In the genomic region with DNA sequence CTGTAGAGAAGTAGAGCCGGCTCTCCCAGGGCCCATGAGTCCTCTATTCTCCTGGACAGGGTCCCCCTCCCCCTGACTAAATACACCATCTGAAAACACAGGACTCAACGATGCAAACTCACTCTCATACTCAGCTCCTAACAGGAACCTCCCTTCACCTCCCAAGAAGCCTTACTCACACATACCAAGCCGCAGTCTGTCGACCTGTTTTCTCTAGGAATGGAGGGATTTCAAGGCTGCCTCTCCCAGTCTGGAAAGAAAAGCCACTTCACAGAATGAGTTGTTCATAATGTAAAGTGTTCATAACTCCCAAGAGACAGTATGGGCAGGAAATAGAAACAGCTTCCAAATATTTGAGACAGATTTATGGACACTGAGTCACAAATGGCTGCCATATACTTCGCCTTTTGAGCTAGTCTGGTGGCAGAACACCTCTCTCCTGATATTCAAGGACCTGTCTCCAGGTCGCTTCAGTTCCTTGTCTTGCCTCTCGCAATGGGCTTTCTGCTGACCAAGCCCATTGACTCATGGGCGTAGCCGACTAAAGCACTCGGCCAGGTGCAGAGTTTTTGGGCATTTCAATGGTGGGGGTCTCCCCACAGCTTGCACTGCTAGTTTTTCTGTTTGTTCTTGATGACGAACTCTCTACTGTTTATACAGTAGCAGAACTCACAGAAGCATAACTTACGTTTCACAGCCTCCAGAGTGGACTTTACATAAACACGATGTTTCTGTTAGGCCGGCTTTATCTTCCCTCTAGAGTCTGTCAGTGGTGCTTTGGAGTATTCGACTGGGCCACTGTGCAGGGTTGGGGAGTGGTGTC, we compare ENCODE assay signal across 13 cellular contexts. TPM values are rescaled to one million over a fixed set of nuclear protein-coding genes. Genes with fewer than 3 reads are reported as not detected.
DNase-seq lines count a peak whose midpoint lies in the region; ATAC-seq and TF ChIP-seq lines count a peak whose summit lies in the region.
"Had no signal": no experiment of that assay in that cellular context is flagged by ENCODE, and none has a peak within 500 bp of the region (broad histone marks: within the 10 kb centered on the region; RNA-seq: fewer than 3 reads in every experiment).

No MANE protein-coding gene starts in this region.

- peak overlapping the region; percentile 27 for H3K4me2 ChIP-seq in mesenchymal stem cell (ENCODE audit: low read length, poor library complexity, severe bottlenecking)

- peak overlapping the region; percentile 92 to 98 for H2BK12ac ChIP-seq in mesenchymal stem cell (ENCODE audit: low read length in 2 of 2)

- H3K9me3 Mint-ChIP-seq in HFFc6: no peaks in the 10 kb centered on the region
- no peaks in the 10 kb centered on the region for H3K9me3 Mint-ChIP-seq in naive thymus-derived CD8-positive, alpha-beta T cell
- H3K9me3 Mint-ChIP-seq: activated T-cell treated with anti-CD3 and anti-CD28 coated beads, Interleukin-2, amount 50 U/mL, for 24 hours; dendritic cell treated with granulocyte-macrophage colony-stimulating factor and Interleukin-4, amounts not matched to agents 40 ng/mL and 50 ng/mL, for 4 days had no signal

- peak overlapping the region; percentile 49 for H3K27ac ChIP-seq in mesenchymal stem cell (ENCODE audit: low read length, poor library complexity, severe bottlenecking)
- H3K27ac ChIP-seq in tibial artery: peak overlapping the region; percentile 90 to 98
- H3K27ac ChIP-seq: neutrophil had no signal

- H3K27ac Mint-ChIP-seq in HFFc6: peak overlapping the region; percentile 97
- H3K27ac Mint-ChIP-seq in naive thymus-derived CD8-positive, alpha-beta T cell: peak overlapping the region in 1 of 10 donors; percentile 51
- H3K27ac Mint-ChIP-seq: activated T-cell treated with anti-CD3 and anti-CD28 coated beads, Interleukin-2, amount 50 U/mL, for 24 hours; dendritic cell treated with granulocyte-macrophage colony-stimulating factor and Interleukin-4, amounts not matched to agents 40 ng/mL and 50 ng/mL, for 4 days had no signal

- peak overlapping the region; percentile 70 for H3K4me3 Mint-ChIP-seq in HFFc6
- no peak overlapping the region for H3K4me3 Mint-ChIP-seq in naive thymus-derived CD8-positive, alpha-beta T cell
- H3K4me3 Mint-ChIP-seq: activated T-cell treated with anti-CD3 and anti-CD28 coated beads, Interleukin-2, amount 50 U/mL, for 24 hours; dendritic cell treated with granulocyte-macrophage colony-stimulating factor and Interleukin-4, amounts not matched to agents 40 ng/mL and 50 ng/mL, for 4 days had no signal

- no peak overlapping the region for H2AFZ ChIP-seq in mesenchymal stem cell (ENCODE audit: low read depth, low read length)

- POLR2A ChIA-PET in naive thymus-derived CD8-positive, alpha-beta T cell (lab: Charles Lee): no interaction called here

- H3K4ac ChIP-seq in mesenchymal stem cell (ENCODE audit: low read depth in 1 of 2, low read length in 2 of 2): peak overlapping the region; percentile 92 to 99

- H3K9ac ChIP-seq in mesenchymal stem cell (ENCODE audit: low read length): peak overlapping the region; percentile 20

- H4K8ac ChIP-seq in mesenchymal stem cell (ENCODE audit: low read length): peak overlapping the region; percentile 100

- intact Hi-C loops in tibial artery (cut with DNase I; ENCODE audit: low total_unique reads): no loop called here

- peak overlapping the region; percentile 97 to 100 for H3K18ac ChIP-seq in mesenchymal stem cell (ENCODE audit: low read depth in 1 of 2, low read length in 2 of 2)

- H3K4me3 ChIP-seq in mesenchymal stem cell (ENCODE audit: insufficient read depth in 1 of 2, low read depth in 1 of 2, low read length in 2 of 2) (no peak overlapping the region), tibial artery (peak overlapping the region in 1 of 2 donors; percentile 30)

- H3K23ac ChIP-seq in mesenchymal stem cell (ENCODE audit: low read length in 2 of 2): no peak overlapping the region

- H3K36me3 ChIP-seq in mesenchymal stem cell (ENCODE audit: control insufficient read depth in 1 of 2, insufficient read depth in 2 of 2, low read depth in 1 of 2, low read length in 2 of 2) (no peaks in the 10 kb centered on the region), tibial artery (peaks cover 18 to 20% (median 19%) of the 10 kb centered on the region in 3 donors)
- H3K36me3 ChIP-seq: neutrophil had no signal

- peak overlapping the region; percentile 83 for H2AK5ac ChIP-seq in mesenchymal stem cell (ENCODE audit: low read length, severe bottlenecking)

- H3K27me3 ChIP-seq in mesenchymal stem cell (ENCODE audit: control insufficient read depth in 1 of 2, insufficient read depth in 1 of 2, low read length in 2 of 2) (no peaks in the 10 kb centered on the region), tibial artery (no peaks in the 10 kb centered on the region)
- H3K27me3 ChIP-seq: neutrophil had no signal

- peaks cover 60% of the 10 kb centered on the region for H3K4me1 Mint-ChIP-seq in HFFc6 (ENCODE audit: low read depth)
- H3K4me1 Mint-ChIP-seq in naive thymus-derived CD8-positive, alpha-beta T cell: no peaks in the 10 kb centered on the region

- WGBS in mesenchymal stem cell: 1% methylated on average over 14 of the region's 15 CpGs

- H4K91ac ChIP-seq in mesenchymal stem cell (ENCODE audit: low read length): peak overlapping the region; percentile 99

- H2BK5ac ChIP-seq in mesenchymal stem cell (ENCODE audit: low read depth, low read length, poor library complexity, severe bottlenecking): peak overlapping the region; percentile 14

- no peak for ATAC-seq in naive thymus-derived CD8-positive, alpha-beta T cell

- no peaks in the 10 kb centered on the region for H3K79me1 ChIP-seq in mesenchymal stem cell (replicated peaks; ENCODE audit: low read length, poor library complexity, severe bottlenecking)

- DNase-seq in HFFc6: peak; percentile 79
- peak; percentile 50 for DNase-seq in astrocyte of the hippocampus (ENCODE audit: low read depth, low spot score)
- peak; percentile 98 for DNase-seq in mesenchymal stem cell
- DNase-seq in tibial artery: peak in 1 of 2 donors; percentile 52
- DNase-seq in naive thymus-derived CD8-positive, alpha-beta T cell: no peak
- DNase-seq in NOMO-1 treated with dmso at 0.1 percent for 144 hours (lab: John Stamatoyannopoulos, UW; ENCODE audit: unreplicated experiment): no peak
- no peak for DNase-seq in OCI-M1 (lab: John Stamatoyannopoulos, UW)
- DNase-seq: activated T-cell treated with anti-CD3 and anti-CD28 coated beads, Interleukin-2, amount 50 U/mL, for 24 hours; DMS79 treated with DMSO at 0.1 percent for 48 hours; NCI-H774 had no signal

- H3K27me3 Mint-ChIP-seq in HFFc6 (ENCODE audit: insufficient read depth): no peaks in the 10 kb centered on the region; the same call in 1 of the 2 replicates
- peaks cover 0 to 5% (median 3%) of the 10 kb centered on the region in 5 donors for H3K27me3 Mint-ChIP-seq in naive thymus-derived CD8-positive, alpha-beta T cell
- H3K27me3 Mint-ChIP-seq: dendritic cell treated with granulocyte-macrophage colony-stimulating factor and Interleukin-4, amounts not matched to agents 40 ng/mL and 50 ng/mL, for 4 days had no signal

- H3K4me1 ChIP-seq in mesenchymal stem cell (ENCODE audit: control insufficient read depth, insufficient read depth, low read depth, low read length) (peaks cover 42% of the 10 kb centered on the region), tibial artery (peaks cover 0 to 61% (median 35%) of the 10 kb centered on the region in 4 donors)

- peak overlapping the region; percentile 92 for H2BK120ac ChIP-seq in mesenchymal stem cell (ENCODE audit: low read depth, low read length)

- no peak for TF ChIP-seq CTCF in HFFc6 (IDR thresholded peaks at IDR 0.05)
- TF ChIP-seq CTCF in tibial artery (IDR thresholded peaks at IDR 0.05): no peak

- H3K9me3 ChIP-seq in mesenchymal stem cell (ENCODE audit: control insufficient read depth, low read length) (no peaks in the 10 kb centered on the region), tibial artery (no peaks in the 10 kb centered on the region)
- H3K9me3 ChIP-seq: neutrophil had no signal

- H2BK15ac ChIP-seq in mesenchymal stem cell (ENCODE audit: low read depth, poor library complexity, severe bottlenecking): no peak overlapping the region

- no peak overlapping the region for H3K14ac ChIP-seq in mesenchymal stem cell (ENCODE audit: low read length in 2 of 2)

- peaks cover 21% of the 10 kb centered on the region for H3K36me3 Mint-ChIP-seq in HFFc6 (ENCODE audit: low read depth)
- no peaks in the 10 kb centered on the region for H3K36me3 Mint-ChIP-seq in naive thymus-derived CD8-positive, alpha-beta T cell

RNA-seq across cellular contexts. Expression of a gene that starts 25.0 kb away (rescaled TPM):
- under 1 TPM; 0.50 to 0.85 (median 0.76) TPM for total RNA-seq in HFFc6 (2021; fragmentation: NEBNext Ultra II Directional; extraction: Animal tissue kit (Norgen Biotek cat#: 25700))
- polyA plus RNA-seq in mesenchymal stem cell (2013, experiment 1 of 2): 6.6 TPM
- 6.3 TPM for polyA plus RNA-seq in mesenchymal stem cell (2013, experiment 2 of 2)
- total RNA-seq in naive thymus-derived CD8-positive, alpha-beta T cell: not detected
- polyA plus RNA-seq in naive thymus-derived CD8-positive, alpha-beta T cell: not detected
- total RNA-seq: ureter had no signal

RNA-seq across cellular contexts. Expression of a gene that starts 46.3 kb away (rescaled TPM):
- 10 to 100 TPM in 5 of 6 experiments, 1 to 10 TPM in 1; 9.8 to 13.5 (median 11.0) TPM for total RNA-seq in HFFc6 (2021; fragmentation: NEBNext Ultra II Directional; extraction: Animal tissue kit (Norgen Biotek cat#: 25700))
- 13.0 TPM for polyA plus RNA-seq in mesenchymal stem cell (2013, experiment 1 of 2)
- polyA plus RNA-seq in mesenchymal stem cell (2013, experiment 2 of 2): 13.3 TPM
- 10 to 100 TPM; 40.0 to 47.0 TPM for total RNA-seq in naive thymus-derived CD8-positive, alpha-beta T cell
- polyA plus RNA-seq in naive thymus-derived CD8-positive, alpha-beta T cell: 10 to 100 TPM in 2 of 3 donors, 1 to 10 TPM in 1; 6.6 to 17.6 (median 12.6) TPM

RNA-seq across cellular contexts. Expression of a gene that starts 58.8 kb away (rescaled TPM):
- 10 to 100 TPM; 15.6 to 18.9 (median 17.5) TPM for total RNA-seq in HFFc6 (2021; fragmentation: NEBNext Ultra II Directional; extraction: Animal tissue kit (Norgen Biotek cat#: 25700))
- 9.4 TPM for polyA plus RNA-seq in mesenchymal stem cell (2013, experiment 1 of 2)
- 9.1 TPM for polyA plus RNA-seq in mesenchymal stem cell (2013, experiment 2 of 2)
- total RNA-seq in naive thymus-derived CD8-positive, alpha-beta T cell: 10 to 100 TPM; 47.6 to 48.0 TPM
- 1 to 10 TPM; 4.2 to 6.6 (median 5.8) TPM for polyA plus RNA-seq in naive thymus-derived CD8-positive, alpha-beta T cell

Comparison
In these comparisons a context has a peak if more than half of its experiments do, and no peak if none do; other contexts are left out.
1. DNase-seq: peak in HFFc6 (single experiment), astrocyte of the hippocampus (single experiment) and mesenchymal stem cell (single experiment); none in naive thymus-derived CD8-positive, alpha-beta T cell (0 of 10), NOMO-1 treated with dmso at 0.1 percent for 144 hours (single experiment) and OCI-M1 (single experiment).